ENCODE assay signal across 1 cellular context in genomic region chr1:1629430-1630190, GRCh38.
TF ChIP-seq lines count a peak whose summit lies in the region.

No MANE protein-coding gene starts in this region.

TF ChIP-seq in HepG2, 621 proteins besides CTCF, POLR2A, EP300 and RAD21:
- TF ChIP-seq HNRNPK (IDR thresholded peaks at IDR 0.05; ENCODE audit: low read depth, low read length, poor library complexity, severe bottlenecking) = peak; percentile 49
- no peak for TF ChIP-seq KLF11 (CRISPR knock-in tag; IDR thresholded peaks at IDR 0.05)
TF ChIP-seq in HepG2: peak in this region for 1.
